ENCODE assay signal across 1 cellular context in the genomic region with DNA sequence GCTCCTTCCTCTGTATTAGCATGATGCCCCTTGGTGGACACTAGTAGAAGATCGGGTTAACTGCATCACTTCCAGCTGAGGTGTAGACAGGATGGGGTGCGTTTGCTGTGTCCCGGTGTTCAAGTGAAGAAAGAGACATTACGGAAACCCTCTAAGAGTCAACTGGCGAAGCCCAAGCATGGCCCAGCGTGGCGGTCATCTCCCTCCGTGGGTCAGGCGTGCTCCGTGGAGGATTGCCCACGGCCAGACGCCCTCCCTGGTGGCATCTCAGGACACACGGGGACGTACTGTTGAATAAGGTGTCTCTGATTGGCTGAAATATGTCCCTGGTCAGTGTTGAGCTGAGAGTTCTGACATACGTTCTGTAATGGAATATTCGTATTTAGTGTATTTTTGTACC.
TF ChIP-seq lines count a peak whose summit lies in the region.

No MANE protein-coding gene starts in this region.

TF ChIP-seq in GM23338, 12 proteins besides CTCF, POLR2A, EP300 and RAD21 (continued from another document):
- TF ChIP-seq, protein P1, sequence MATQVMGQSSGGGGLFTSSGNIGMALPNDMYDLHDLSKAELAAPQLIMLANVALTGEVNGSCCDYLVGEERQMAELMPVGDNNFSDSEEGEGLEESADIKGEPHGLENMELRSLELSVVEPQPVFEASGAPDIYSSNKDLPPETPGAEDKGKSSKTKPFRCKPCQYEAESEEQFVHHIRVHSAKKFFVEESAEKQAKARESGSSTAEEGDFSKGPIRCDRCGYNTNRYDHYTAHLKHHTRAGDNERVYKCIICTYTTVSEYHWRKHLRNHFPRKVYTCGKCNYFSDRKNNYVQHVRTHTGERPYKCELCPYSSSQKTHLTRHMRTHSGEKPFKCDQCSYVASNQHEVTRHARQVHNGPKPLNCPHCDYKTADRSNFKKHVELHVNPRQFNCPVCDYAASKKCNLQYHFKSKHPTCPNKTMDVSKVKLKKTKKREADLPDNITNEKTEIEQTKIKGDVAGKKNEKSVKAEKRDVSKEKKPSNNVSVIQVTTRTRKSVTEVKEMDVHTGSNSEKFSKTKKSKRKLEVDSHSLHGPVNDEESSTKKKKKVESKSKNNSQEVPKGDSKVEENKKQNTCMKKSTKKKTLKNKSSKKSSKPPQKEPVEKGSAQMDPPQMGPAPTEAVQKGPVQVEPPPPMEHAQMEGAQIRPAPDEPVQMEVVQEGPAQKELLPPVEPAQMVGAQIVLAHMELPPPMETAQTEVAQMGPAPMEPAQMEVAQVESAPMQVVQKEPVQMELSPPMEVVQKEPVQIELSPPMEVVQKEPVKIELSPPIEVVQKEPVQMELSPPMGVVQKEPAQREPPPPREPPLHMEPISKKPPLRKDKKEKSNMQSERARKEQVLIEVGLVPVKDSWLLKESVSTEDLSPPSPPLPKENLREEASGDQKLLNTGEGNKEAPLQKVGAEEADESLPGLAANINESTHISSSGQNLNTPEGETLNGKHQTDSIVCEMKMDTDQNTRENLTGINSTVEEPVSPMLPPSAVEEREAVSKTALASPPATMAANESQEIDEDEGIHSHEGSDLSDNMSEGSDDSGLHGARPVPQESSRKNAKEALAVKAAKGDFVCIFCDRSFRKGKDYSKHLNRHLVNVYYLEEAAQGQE (IDR thresholded peaks at IDR 0.05; ENCODE audit: unreplicated experiment): no peak
- TF ChIP-seq, protein P2, sequence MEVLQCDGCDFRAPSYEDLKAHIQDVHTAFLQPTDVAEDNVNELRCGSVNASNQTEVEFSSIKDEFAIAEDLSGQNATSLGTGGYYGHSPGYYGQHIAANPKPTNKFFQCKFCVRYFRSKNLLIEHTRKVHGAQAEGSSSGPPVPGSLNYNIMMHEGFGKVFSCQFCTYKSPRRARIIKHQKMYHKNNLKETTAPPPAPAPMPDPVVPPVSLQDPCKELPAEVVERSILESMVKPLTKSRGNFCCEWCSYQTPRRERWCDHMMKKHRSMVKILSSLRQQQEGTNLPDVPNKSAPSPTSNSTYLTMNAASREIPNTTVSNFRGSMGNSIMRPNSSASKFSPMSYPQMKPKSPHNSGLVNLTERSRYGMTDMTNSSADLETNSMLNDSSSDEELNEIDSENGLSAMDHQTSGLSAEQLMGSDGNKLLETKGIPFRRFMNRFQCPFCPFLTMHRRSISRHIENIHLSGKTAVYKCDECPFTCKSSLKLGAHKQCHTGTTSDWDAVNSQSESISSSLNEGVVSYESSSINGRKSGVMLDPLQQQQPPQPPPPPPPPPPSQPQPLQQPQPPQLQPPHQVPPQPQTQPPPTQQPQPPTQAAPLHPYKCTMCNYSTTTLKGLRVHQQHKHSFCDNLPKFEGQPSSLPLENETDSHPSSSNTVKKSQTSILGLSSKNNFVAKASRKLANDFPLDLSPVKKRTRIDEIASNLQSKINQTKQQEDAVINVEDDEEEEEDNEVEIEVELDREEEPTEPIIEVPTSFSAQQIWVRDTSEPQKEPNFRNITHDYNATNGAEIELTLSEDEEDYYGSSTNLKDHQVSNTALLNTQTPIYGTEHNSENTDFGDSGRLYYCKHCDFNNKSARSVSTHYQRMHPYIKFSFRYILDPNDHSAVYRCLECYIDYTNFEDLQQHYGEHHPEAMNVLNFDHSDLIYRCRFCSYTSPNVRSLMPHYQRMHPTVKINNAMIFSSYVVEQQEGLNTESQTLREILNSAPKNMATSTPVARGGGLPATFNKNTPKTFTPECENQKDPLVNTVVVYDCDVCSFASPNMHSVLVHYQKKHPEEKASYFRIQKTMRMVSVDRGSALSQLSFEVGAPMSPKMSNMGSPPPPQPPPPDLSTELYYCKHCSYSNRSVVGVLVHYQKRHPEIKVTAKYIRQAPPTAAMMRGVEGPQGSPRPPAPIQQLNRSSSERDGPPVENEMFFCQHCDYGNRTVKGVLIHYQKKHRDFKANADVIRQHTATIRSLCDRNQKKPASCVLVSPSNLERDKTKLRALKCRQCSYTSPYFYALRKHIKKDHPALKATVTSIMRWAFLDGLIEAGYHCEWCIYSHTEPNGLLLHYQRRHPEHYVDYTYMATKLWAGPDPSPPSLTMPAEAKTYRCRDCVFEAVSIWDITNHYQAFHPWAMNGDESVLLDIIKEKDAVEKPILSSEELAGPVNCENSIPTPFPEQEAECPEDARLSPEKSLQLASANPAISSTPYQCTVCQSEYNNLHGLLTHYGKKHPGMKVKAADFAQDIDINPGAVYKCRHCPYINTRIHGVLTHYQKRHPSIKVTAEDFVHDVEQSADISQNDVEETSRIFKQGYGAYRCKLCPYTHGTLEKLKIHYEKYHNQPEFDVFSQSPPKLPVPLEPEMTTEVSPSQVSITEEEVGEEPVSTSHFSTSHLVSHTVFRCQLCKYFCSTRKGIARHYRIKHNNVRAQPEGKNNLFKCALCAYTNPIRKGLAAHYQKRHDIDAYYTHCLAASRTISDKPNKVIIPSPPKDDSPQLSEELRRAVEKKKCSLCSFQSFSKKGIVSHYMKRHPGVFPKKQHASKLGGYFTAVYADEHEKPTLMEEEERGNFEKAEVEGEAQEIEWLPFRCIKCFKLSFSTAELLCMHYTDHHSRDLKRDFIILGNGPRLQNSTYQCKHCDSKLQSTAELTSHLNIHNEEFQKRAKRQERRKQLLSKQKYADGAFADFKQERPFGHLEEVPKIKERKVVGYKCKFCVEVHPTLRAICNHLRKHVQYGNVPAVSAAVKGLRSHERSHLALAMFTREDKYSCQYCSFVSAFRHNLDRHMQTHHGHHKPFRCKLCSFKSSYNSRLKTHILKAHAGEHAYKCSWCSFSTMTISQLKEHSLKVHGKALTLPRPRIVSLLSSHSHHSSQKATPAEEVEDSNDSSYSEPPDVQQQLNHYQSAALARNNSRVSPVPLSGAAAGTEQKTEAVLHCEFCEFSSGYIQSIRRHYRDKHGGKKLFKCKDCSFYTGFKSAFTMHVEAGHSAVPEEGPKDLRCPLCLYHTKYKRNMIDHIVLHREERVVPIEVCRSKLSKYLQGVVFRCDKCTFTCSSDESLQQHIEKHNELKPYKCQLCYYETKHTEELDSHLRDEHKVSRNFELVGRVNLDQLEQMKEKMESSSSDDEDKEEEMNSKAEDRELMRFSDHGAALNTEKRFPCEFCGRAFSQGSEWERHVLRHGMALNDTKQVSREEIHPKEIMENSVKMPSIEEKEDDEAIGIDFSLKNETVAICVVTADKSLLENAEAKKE (CRISPR knock-in tag; IDR thresholded peaks at IDR 0.05): no peak
- no peak for TF ChIP-seq EZH2 (IDR thresholded peaks at IDR 0.05; ENCODE audit: low read depth, unreplicated experiment)
- no peak for TF ChIP-seq EZH2phosphoT487 (IDR thresholded peaks at IDR 0.05; ENCODE audit: unreplicated experiment)
